13 cellular contexts compared by ENCODE assay signal in the genomic region with DNA sequence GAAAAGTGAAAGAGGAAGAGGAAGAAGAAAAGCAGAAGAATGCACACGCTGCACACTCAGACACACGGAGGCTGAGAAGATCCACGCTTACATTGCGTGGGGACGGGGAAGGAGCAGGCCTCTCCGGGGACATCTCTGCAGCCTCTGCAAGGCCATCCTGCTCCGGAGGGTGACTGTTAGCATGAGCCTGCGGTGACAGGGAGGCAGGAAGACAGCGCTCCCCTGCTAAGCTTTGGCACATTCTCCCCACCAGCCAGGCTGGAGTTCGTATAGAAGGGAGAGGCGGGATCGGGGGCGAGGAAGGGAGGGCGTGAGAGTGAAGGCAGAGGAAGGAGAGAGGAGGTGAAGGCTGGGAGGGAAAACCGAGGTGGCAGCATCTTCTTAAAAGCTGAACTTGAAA.
"Had no signal": no experiment of that assay in that cellular context is flagged by ENCODE, and none has a peak within 500 bp of the region (broad histone marks: within the 10 kb centered on the region; RNA-seq: fewer than 3 reads in every experiment).

No MANE protein-coding gene starts in this region.

- DNase-seq: activated CD4-positive, alpha-beta memory T cell treated with anti-CD3 and anti-CD28 coated beads, Interleukin-2, amount 10 ng/mL, durations not matched to agents 7 days and 5 days; activated CD4-positive, alpha-beta T cell treated with anti-CD3 and anti-CD28 coated beads for 36 hours; activated naive CD4-positive, alpha-beta T cell treated with anti-CD3 and anti-CD28 coated beads, Interleukin-2, amount 10 ng/mL, durations not matched to agents 7 days and 5 days; esophagus squamous epithelium; foreskin keratinocyte; left ventricle myocardium inferior; mesenchymal stem cell; stimulated activated CD4-positive, alpha-beta T cell treated with anti-CD3 and anti-CD28 coated beads, Interleukin-4, amount 100 ng/mL, for 1 hour; stimulated activated naive CD8-positive, alpha-beta T cell treated with anti-CD3 and anti-CD28 coated beads, Interleukin-15, amount 100 ng/mL, for 72 hours; testis; WERI-Rb-1 had no signal

- ATAC-seq: activated CD4-positive, alpha-beta T cell treated with anti-CD3 and anti-CD28 coated beads for 36 hours; foreskin keratinocyte; heart left ventricle; stimulated activated naive CD8-positive, alpha-beta T cell treated with anti-CD3 and anti-CD28 coated beads, Interleukin-15, amount 100 ng/mL, for 72 hours had no signal

- H3K4me3 ChIP-seq: cardiac muscle cell, esophagus squamous epithelium, heart left ventricle, left ventricle myocardium inferior, testis had no signal

- H3K27me3 ChIP-seq: cardiac muscle cell, esophagus squamous epithelium, foreskin keratinocyte, testis had no signal

- H3K36me3 ChIP-seq: cardiac muscle cell, esophagus squamous epithelium, heart left ventricle, left ventricle myocardium inferior, WERI-Rb-1 had no signal
